ENCODE assay signal across 1 cellular context in the genomic region with DNA sequence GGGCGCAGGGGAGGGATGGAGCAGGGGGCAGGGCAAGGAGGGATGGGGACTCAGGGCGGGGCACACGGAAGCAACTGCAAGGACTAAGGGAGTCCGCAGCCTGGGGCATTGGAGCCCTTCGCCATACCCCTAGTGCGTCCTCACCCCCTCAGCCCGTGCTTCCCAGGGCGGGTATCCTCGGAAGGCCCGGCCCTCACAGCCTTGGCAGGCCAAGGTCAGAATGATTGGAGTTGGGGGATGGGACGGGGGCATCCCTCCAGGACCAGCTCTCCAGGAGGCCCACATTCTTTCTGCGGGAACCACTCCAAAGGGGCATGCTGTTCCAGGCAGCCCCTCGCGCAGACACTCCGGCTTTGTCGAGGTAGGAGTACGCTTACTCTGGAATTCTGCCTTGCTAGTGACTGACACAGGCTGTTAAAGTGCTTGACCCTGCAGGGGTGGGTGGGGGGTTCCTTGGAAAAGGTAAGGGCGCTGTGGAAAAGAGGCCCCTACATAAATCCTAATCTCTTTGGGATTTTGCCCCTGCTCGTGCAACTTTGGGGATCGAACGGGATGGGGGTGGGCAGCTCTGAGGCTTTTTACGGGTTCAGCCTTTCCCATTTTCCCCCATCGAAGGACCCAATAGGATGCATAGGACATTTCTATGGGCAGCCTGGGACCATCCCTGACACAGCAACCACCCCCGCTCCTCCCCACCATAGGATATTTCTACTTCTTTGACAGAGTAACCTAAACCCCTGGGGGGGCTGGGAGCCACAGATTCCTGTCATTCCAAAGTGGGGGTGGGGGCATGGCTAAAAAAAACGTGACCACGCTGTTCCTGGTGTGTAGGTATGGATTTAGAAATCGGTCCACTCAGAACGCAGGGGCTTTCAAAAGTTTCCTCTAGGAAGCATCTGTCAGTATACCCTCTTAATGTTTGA.
A peak's percentile ranks its signal among the peaks of the same experiment; 100 is the strongest.
TF ChIP-seq lines count a peak whose summit lies in the region.

No MANE protein-coding gene starts in this region.

TF ChIP-seq in HEK293, 187 proteins besides CTCF, POLR2A, EP300 and RAD21 (continued from another document):
- no peak for TF ChIP-seq ZNF449 (tag by site-specific recombination; IDR thresholded peaks at IDR 0.05)
- TF ChIP-seq ZNF37A (tag by site-specific recombination; IDR thresholded peaks at IDR 0.05) = no peak
- TF ChIP-seq ZNF341 (tag by site-specific recombination; IDR thresholded peaks at IDR 0.05; ENCODE audit: low read depth) = peak; percentile 99
- no peak for TF ChIP-seq ZNF114 (tag by site-specific recombination; IDR thresholded peaks at IDR 0.05)
- peak; percentile 62 for TF ChIP-seq WT1 (tag by site-specific recombination; IDR thresholded peaks at IDR 0.05)
- TF ChIP-seq, protein P1, sequence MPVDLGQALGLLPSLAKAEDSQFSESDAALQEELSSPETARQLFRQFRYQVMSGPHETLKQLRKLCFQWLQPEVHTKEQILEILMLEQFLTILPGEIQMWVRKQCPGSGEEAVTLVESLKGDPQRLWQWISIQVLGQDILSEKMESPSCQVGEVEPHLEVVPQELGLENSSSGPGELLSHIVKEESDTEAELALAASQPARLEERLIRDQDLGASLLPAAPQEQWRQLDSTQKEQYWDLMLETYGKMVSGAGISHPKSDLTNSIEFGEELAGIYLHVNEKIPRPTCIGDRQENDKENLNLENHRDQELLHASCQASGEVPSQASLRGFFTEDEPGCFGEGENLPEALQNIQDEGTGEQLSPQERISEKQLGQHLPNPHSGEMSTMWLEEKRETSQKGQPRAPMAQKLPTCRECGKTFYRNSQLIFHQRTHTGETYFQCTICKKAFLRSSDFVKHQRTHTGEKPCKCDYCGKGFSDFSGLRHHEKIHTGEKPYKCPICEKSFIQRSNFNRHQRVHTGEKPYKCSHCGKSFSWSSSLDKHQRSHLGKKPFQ (tag by site-specific recombination; IDR thresholded peaks at IDR 0.05) = no peak
- TF ChIP-seq ZNF501 (tag by site-specific recombination; IDR thresholded peaks at IDR 0.05) = no peak
- no peak for TF ChIP-seq ZNF157 (tag by site-specific recombination; IDR thresholded peaks at IDR 0.05)
- TF ChIP-seq BCL11A (tag by site-specific recombination; IDR thresholded peaks at IDR 0.05; ENCODE audit: low read depth) = no peak
- TF ChIP-seq PBX3 (CRISPR knock-in tag; IDR thresholded peaks at IDR 0.05) = no peak; the same call in 1 of the 2 replicates
- TF ChIP-seq MEIS1 (CRISPR knock-in tag; IDR thresholded peaks at IDR 0.05; ENCODE audit: borderline replicate concordance) = no peak
- TF ChIP-seq ZNF132 (tag by site-specific recombination; IDR thresholded peaks at IDR 0.05; ENCODE audit: borderline replicate concordance) = no peak
- peak; percentile 77 for TF ChIP-seq BCL11B (tag by site-specific recombination; IDR thresholded peaks at IDR 0.05; ENCODE audit: low read depth)
- TF ChIP-seq ZNF311 (tag by site-specific recombination; IDR thresholded peaks at IDR 0.05; ENCODE audit: borderline replicate concordance) = no peak
- no peak for TF ChIP-seq ZBTB20 (tag by site-specific recombination; IDR thresholded peaks at IDR 0.05)
- TF ChIP-seq KLF7 (tag by site-specific recombination; IDR thresholded peaks at IDR 0.05; ENCODE audit: borderline replicate concordance) = no peak; the same call in 1 of the 2 replicates
- TF ChIP-seq ZFP41 (tag by site-specific recombination; IDR thresholded peaks at IDR 0.05; ENCODE audit: borderline replicate concordance) = no peak
- peak; percentile 35; the same call in 1 of the 2 replicates for TF ChIP-seq ZSCAN30 (tag by site-specific recombination; IDR thresholded peaks at IDR 0.05)
- no peak for TF ChIP-seq ZNF292 (tag by site-specific recombination; IDR thresholded peaks at IDR 0.05; ENCODE audit: borderline replicate concordance, low read depth)
- TF ChIP-seq SCRT1 (tag by site-specific recombination; IDR thresholded peaks at IDR 0.05; ENCODE audit: borderline replicate concordance) = no peak
- TF ChIP-seq ZNF354C (tag by site-specific recombination; IDR thresholded peaks at IDR 0.05; ENCODE audit: borderline replicate concordance, low read depth) = no peak
- peak; percentile 84 for TF ChIP-seq GLIS2 (tag by site-specific recombination; IDR thresholded peaks at IDR 0.05)
- peak; percentile 67 for TF ChIP-seq SP3 (tag by site-specific recombination; IDR thresholded peaks at IDR 0.05)
- no peak for TF ChIP-seq MYNN (tag by site-specific recombination; IDR thresholded peaks at IDR 0.05; ENCODE audit: borderline replicate concordance)
- TF ChIP-seq ZIC2 (tag by site-specific recombination; IDR thresholded peaks at IDR 0.05) = peak; percentile 74
- TF ChIP-seq, protein P2, sequence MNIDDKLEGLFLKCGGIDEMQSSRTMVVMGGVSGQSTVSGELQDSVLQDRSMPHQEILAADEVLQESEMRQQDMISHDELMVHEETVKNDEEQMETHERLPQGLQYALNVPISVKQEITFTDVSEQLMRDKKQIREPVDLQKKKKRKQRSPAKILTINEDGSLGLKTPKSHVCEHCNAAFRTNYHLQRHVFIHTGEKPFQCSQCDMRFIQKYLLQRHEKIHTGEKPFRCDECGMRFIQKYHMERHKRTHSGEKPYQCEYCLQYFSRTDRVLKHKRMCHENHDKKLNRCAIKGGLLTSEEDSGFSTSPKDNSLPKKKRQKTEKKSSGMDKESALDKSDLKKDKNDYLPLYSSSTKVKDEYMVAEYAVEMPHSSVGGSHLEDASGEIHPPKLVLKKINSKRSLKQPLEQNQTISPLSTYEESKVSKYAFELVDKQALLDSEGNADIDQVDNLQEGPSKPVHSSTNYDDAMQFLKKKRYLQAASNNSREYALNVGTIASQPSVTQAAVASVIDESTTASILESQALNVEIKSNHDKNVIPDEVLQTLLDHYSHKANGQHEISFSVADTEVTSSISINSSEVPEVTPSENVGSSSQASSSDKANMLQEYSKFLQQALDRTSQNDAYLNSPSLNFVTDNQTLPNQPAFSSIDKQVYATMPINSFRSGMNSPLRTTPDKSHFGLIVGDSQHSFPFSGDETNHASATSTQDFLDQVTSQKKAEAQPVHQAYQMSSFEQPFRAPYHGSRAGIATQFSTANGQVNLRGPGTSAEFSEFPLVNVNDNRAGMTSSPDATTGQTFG (tag by site-specific recombination; IDR thresholded peaks at IDR 0.05; ENCODE audit: borderline replicate concordance) = no peak
- TF ChIP-seq ZNF211 (tag by site-specific recombination; IDR thresholded peaks at IDR 0.05; ENCODE audit: low read depth) = no peak
- TF ChIP-seq PRDM1 (tag by site-specific recombination; IDR thresholded peaks at IDR 0.05) = no peak
- TF ChIP-seq YY1 (tag by site-specific recombination; IDR thresholded peaks at IDR 0.05) = 0 out of 2 replicates have a peak, but pooled peaks have one; percentile 15
- no peak for TF ChIP-seq ZNF692 (tag by site-specific recombination; IDR thresholded peaks at IDR 0.05)
- no peak for TF ChIP-seq ZNF785 (tag by site-specific recombination; IDR thresholded peaks at IDR 0.05)
- no peak for TF ChIP-seq ZNF404 (tag by site-specific recombination; IDR thresholded peaks at IDR 0.05)
- no peak for TF ChIP-seq ZNF2 (tag by site-specific recombination; IDR thresholded peaks at IDR 0.05)
- TF ChIP-seq ZNF423 (tag by site-specific recombination; IDR thresholded peaks at IDR 0.05) = 0 out of 2 replicates have a peak, but pooled peaks have one; percentile 55
- peak; percentile 99 for TF ChIP-seq ZBTB48 (tag by site-specific recombination; IDR thresholded peaks at IDR 0.05)
- peak; percentile 64; the same call in 1 of the 2 replicates for TF ChIP-seq ZBTB8A (tag by site-specific recombination; IDR thresholded peaks at IDR 0.05)
- no peak for TF ChIP-seq ZNF16 (tag by site-specific recombination; IDR thresholded peaks at IDR 0.05; ENCODE audit: low read depth)
- TF ChIP-seq, protein P3, sequence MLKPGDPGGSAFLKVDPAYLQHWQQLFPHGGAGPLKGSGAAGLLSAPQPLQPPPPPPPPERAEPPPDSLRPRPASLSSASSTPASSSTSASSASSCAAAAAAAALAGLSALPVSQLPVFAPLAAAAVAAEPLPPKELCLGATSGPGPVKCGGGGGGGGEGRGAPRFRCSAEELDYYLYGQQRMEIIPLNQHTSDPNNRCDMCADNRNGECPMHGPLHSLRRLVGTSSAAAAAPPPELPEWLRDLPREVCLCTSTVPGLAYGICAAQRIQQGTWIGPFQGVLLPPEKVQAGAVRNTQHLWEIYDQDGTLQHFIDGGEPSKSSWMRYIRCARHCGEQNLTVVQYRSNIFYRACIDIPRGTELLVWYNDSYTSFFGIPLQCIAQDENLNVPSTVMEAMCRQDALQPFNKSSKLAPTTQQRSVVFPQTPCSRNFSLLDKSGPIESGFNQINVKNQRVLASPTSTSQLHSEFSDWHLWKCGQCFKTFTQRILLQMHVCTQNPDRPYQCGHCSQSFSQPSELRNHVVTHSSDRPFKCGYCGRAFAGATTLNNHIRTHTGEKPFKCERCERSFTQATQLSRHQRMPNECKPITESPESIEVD (tag by site-specific recombination; IDR thresholded peaks at IDR 0.05) = no peak
- TF ChIP-seq ZNF24 (tag by site-specific recombination; IDR thresholded peaks at IDR 0.05) = no peak
- TF ChIP-seq, protein P4, sequence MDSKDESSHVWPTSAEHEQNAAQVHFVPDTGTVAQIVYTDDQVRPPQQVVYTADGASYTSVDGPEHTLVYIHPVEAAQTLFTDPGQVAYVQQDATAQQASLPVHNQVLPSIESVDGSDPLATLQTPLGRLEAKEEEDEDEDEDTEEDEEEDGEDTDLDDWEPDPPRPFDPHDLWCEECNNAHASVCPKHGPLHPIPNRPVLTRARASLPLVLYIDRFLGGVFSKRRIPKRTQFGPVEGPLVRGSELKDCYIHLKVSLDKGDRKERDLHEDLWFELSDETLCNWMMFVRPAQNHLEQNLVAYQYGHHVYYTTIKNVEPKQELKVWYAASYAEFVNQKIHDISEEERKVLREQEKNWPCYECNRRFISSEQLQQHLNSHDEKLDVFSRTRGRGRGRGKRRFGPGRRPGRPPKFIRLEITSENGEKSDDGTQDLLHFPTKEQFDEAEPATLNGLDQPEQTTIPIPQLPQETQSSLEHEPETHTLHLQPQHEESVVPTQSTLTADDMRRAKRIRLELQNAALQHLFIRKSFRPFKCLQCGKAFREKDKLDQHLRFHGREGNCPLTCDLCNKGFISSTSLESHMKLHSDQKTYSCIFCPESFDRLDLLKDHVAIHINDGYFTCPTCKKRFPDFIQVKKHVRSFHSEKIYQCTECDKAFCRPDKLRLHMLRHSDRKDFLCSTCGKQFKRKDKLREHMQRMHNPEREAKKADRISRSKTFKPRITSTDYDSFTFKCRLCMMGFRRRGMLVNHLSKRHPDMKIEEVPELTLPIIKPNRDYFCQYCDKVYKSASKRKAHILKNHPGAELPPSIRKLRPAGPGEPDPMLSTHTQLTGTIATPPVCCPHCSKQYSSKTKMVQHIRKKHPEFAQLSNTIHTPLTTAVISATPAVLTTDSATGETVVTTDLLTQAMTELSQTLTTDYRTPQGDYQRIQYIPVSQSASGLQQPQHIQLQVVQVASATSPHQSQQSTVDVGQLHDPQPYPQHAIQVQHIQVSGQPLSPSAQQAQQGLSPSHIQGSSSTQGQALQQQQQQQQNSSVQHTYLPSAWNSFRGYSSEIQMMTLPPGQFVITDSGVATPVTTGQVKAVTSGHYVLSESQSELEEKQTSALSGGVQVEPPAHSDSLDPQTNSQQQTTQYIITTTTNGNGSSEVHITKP (tag by site-specific recombination; IDR thresholded peaks at IDR 0.05) = peak; percentile 79
- no peak for TF ChIP-seq ZNF670 (tag by site-specific recombination; IDR thresholded peaks at IDR 0.05; ENCODE audit: low read depth)
